ENCODE assay signal across 1 cellular context in genomic region chr16:27113341-27113841, GRCh38.
TF ChIP-seq lines count a peak whose summit lies in the region.

No MANE protein-coding gene starts in this region.

TF ChIP-seq in HepG2, 621 proteins besides CTCF, POLR2A, EP300 and RAD21 (continued from another document and continues in another):
- TF ChIP-seq PHF8 (CRISPR knock-in tag; IDR thresholded peaks at IDR 0.05) (no peak), NR2C2 (CRISPR knock-in tag; IDR thresholded peaks at IDR 0.05; ENCODE audit: borderline replicate concordance) (peak; percentile 86), NFYC (CRISPR knock-in tag; IDR thresholded peaks at IDR 0.05) (peak; percentile 75), PAF1 (CRISPR knock-in tag; IDR thresholded peaks at IDR 0.05) (no peak), E2F1 (CRISPR knock-in tag; IDR thresholded peaks at IDR 0.05) (no peak), MBNL3 (CRISPR knock-in tag; conservative IDR thresholded peaks at IDR 0.05) (no peak), ZNF547 (CRISPR knock-in tag; IDR thresholded peaks at IDR 0.05) (no peak), ZNF407 (CRISPR knock-in tag; IDR thresholded peaks at IDR 0.05; ENCODE audit: not compliant biosample characterization) (peak; percentile 63), CENPT (CRISPR knock-in tag; IDR thresholded peaks at IDR 0.05; ENCODE audit: low read depth) (no peak), FOSL2 (CRISPR knock-in tag; IDR thresholded peaks at IDR 0.05) (no peak), ZKSCAN5 (CRISPR knock-in tag; IDR thresholded peaks at IDR 0.05) (0 out of 2 replicates have a peak, but pooled peaks have one; percentile 16), SATB2 (CRISPR knock-in tag; IDR thresholded peaks at IDR 0.05) (no peak), SNAPC2 (CRISPR knock-in tag; IDR thresholded peaks at IDR 0.05) (no peak), FIP1L1 (IDR thresholded peaks at IDR 0.05; ENCODE audit: borderline replicate concordance, insufficient read depth, low read depth, low read length) (no peak), JUNB (CRISPR knock-in tag; IDR thresholded peaks at IDR 0.05; ENCODE audit: borderline replicate concordance) (no peak), KLF11 (CRISPR knock-in tag; IDR thresholded peaks at IDR 0.05) (no peak), ZHX2 (IDR thresholded peaks at IDR 0.05; ENCODE audit: low read depth) (no peak), ZHX2 (CRISPR knock-in tag; IDR thresholded peaks at IDR 0.05; ENCODE audit: borderline replicate concordance) (no peak), GABPA (IDR thresholded peaks at IDR 0.05; ENCODE audit: low read depth, low read length) (no peak), GABPA (CRISPR knock-in tag; IDR thresholded peaks at IDR 0.05; ENCODE audit: low read depth) (peak; percentile 56; the same call in 1 of the 2 replicates), JUND (CRISPR knock-in tag; IDR thresholded peaks at IDR 0.05) (no peak), ETS1 (CRISPR knock-in tag; IDR thresholded peaks at IDR 0.05) (no peak), TEAD2 (CRISPR knock-in tag; IDR thresholded peaks at IDR 0.05) (no peak), IRF1 (CRISPR knock-in tag; IDR thresholded peaks at IDR 0.05; ENCODE audit: low read depth) (no peak), ZNF75D (CRISPR knock-in tag; IDR thresholded peaks at IDR 0.05; ENCODE audit: borderline replicate concordance) (no peak), ZNF782 (CRISPR knock-in tag; IDR thresholded peaks at IDR 0.05; ENCODE audit: borderline replicate concordance) (no peak), GZF1 (CRISPR knock-in tag; IDR thresholded peaks at IDR 0.05) (no peak), ZNF205 (CRISPR knock-in tag; IDR thresholded peaks at IDR 0.05) (no peak), TAF1 (CRISPR knock-in tag; IDR thresholded peaks at IDR 0.05) (no peak), CERS6 (CRISPR knock-in tag; IDR thresholded peaks at IDR 0.05) (no peak), IKZF1 (IDR thresholded peaks at IDR 0.05) (no peak), ZFP62 (CRISPR knock-in tag; IDR thresholded peaks at IDR 0.05) (no peak), AHR (CRISPR knock-in tag; IDR thresholded peaks at IDR 0.05) (no peak), HDAC2 (CRISPR knock-in tag; IDR thresholded peaks at IDR 0.05) (no peak)
- TF ChIP-seq, protein P1, sequence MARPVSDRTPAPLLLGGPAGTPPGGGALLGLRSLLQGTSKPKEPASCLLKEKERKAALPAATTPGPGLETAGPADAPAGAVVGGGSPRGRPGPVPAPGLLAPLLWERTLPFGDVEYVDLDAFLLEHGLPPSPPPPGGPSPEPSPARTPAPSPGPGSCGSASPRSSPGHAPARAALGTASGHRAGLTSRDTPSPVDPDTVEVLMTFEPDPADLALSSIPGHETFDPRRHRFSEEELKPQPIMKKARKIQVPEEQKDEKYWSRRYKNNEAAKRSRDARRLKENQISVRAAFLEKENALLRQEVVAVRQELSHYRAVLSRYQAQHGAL (CRISPR knock-in tag; IDR thresholded peaks at IDR 0.05; ENCODE audit: not compliant biosample characterization) = no peak
- TF ChIP-seq, protein P2, sequence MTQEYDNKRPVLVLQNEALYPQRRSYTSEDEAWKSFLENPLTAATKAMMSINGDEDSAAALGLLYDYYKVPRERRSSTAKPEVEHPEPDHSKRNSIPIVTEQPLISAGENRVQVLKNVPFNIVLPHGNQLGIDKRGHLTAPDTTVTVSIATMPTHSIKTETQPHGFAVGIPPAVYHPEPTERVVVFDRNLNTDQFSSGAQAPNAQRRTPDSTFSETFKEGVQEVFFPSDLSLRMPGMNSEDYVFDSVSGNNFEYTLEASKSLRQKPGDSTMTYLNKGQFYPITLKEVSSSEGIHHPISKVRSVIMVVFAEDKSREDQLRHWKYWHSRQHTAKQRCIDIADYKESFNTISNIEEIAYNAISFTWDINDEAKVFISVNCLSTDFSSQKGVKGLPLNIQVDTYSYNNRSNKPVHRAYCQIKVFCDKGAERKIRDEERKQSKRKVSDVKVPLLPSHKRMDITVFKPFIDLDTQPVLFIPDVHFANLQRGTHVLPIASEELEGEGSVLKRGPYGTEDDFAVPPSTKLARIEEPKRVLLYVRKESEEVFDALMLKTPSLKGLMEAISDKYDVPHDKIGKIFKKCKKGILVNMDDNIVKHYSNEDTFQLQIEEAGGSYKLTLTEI (CRISPR knock-in tag; conservative IDR thresholded peaks at IDR 0.05) = no peak
- TF ChIP-seq, protein P3, sequence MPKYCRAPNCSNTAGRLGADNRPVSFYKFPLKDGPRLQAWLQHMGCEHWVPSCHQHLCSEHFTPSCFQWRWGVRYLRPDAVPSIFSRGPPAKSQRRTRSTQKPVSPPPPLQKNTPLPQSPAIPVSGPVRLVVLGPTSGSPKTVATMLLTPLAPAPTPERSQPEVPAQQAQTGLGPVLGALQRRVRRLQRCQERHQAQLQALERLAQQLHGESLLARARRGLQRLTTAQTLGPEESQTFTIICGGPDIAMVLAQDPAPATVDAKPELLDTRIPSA (CRISPR knock-in tag; IDR thresholded peaks at IDR 0.05; ENCODE audit: borderline replicate concordance) = no peak
- TF ChIP-seq, protein P4, sequence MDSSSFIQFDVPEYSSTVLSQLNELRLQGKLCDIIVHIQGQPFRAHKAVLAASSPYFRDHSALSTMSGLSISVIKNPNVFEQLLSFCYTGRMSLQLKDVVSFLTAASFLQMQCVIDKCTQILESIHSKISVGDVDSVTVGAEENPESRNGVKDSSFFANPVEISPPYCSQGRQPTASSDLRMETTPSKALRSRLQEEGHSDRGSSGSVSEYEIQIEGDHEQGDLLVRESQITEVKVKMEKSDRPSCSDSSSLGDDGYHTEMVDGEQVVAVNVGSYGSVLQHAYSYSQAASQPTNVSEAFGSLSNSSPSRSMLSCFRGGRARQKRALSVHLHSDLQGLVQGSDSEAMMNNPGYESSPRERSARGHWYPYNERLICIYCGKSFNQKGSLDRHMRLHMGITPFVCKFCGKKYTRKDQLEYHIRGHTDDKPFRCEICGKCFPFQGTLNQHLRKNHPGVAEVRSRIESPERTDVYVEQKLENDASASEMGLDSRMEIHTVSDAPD (CRISPR knock-in tag; IDR thresholded peaks at IDR 0.05) = no peak
